In genomic region chr7:152568972-152569371, GRCh38 we compare ENCODE assay signal across 33 cellular contexts.
"Had no signal": no experiment of that assay in that cellular context is flagged by ENCODE, and none has a peak within 500 bp of the region (broad histone marks: within the 10 kb centered on the region; RNA-seq: fewer than 3 reads in every experiment).

No MANE protein-coding gene starts in this region.

- ATAC-seq: activated CD8-positive, alpha-beta T cell treated with anti-CD3 and anti-CD28 coated beads for 36 hours; activated T-cell treated with anti-CD3 and anti-CD28 coated beads, Interleukin-2, amount 50 U/mL, for 72 hours; activated T-helper 17 cell treated with anti-CD3 and anti-CD28 coated beads, Interleukin-2, amount 50 U/mL, for 72 hours; PC-3; Right ventricle myocardium inferior had no signal

- DNase-seq: activated CD4-positive, alpha-beta T cell treated with anti-CD3 and anti-CD28 coated beads for 1 hour; activated CD4-positive, alpha-beta T cell treated with anti-CD3 and anti-CD28 coated beads for 48 hours; activated CD4-positive, CD25-positive, alpha-beta regulatory T cell; activated CD8-positive, alpha-beta T cell treated with anti-CD3 and anti-CD28 coated beads for 36 hours; activated effector memory CD4-positive, alpha-beta T cell treated with anti-CD3 and anti-CD28 coated beads, Interleukin-2, amount 50 U/mL, for 16 hours; activated naive CD4-positive, alpha-beta T cell; activated naive CD4-positive, alpha-beta T cell treated with anti-CD3 and anti-CD28 coated beads, Interleukin-2, amount 50 U/mL, for 16 hours; activated naive CD8-positive, alpha-beta T cell treated with anti-CD3 and anti-CD28 coated beads for 36 hours; activated T-cell treated with anti-CD3 and anti-CD28 coated beads, Interleukin-2, amount 50 U/mL, for 1 hour; activated T-cell treated with anti-CD3 and anti-CD28 coated beads, Interleukin-2, amount 50 U/mL, for 72 hours; amniotic stem cell; aorta; brain microvascular endothelial cell; central memory CD4-positive, alpha-beta T cell; MM.1S; MV-4-11; NCI-H1092; NCI-H1694; NCI-H1930; NCI-H2107; NCI-H226; NCI-H446 treated with DMSO at 0.1 percent for 48 hours; NCI-H526; NCI-H748 treated with DMSO at 0.1 percent for 48 hours; NK-92 treated with Interleukin-12 subunit alpha and Interleukin-12 subunit beta, amount 100 ng/mL, for 24 hours; PC-3; Peyer's patch; SW 1271; T-helper 1 cell; T-helper 2 cell; T-helper 9 cell had no signal
